Comparison of ENCODE assay signal across 2 cellular contexts in genomic region chr22:32830473-32830872, GRCh38.
A peak's percentile ranks its signal among the peaks of the same experiment; 100 is the strongest.
TF ChIP-seq lines count a peak whose summit lies in the region.

No MANE protein-coding gene starts in this region.

TF ChIP-seq in endothelial cell of umbilical vein, 7 proteins besides CTCF, POLR2A, EP300 and RAD21:
- TF ChIP-seq GATA2 (IDR thresholded peaks at IDR 0.05; ENCODE audit: insufficient read depth, insufficient read length, low read depth, low read length) (no peak), MYC (IDR thresholded peaks at IDR 0.05; ENCODE audit: low read depth, low read length) (no peak), MAX (IDR thresholded peaks at IDR 0.05; ENCODE audit: insufficient read depth, insufficient read length) (peak; percentile 13), EZH2 (IDR thresholded peaks at IDR 0.05; ENCODE audit: borderline replicate concordance, low read depth, low read length, severe bottlenecking) (no peak)

TF ChIP-seq in HepG2, 621 proteins besides CTCF, POLR2A, EP300 and RAD21:
- peak; percentile 77 for TF ChIP-seq RBM22 (optimal IDR thresholded peaks at IDR 0.05; ENCODE audit: low read length)
- TF ChIP-seq AHDC1 (CRISPR knock-in tag; IDR thresholded peaks at IDR 0.05; ENCODE audit: borderline replicate concordance) = no peak
- no peak for TF ChIP-seq THRA (CRISPR knock-in tag; IDR thresholded peaks at IDR 0.05; ENCODE audit: borderline replicate concordance)
- TF ChIP-seq MTERF4 (CRISPR knock-in tag; IDR thresholded peaks at IDR 0.05) = no peak
- TF ChIP-seq ZNF687 (CRISPR knock-in tag; IDR thresholded peaks at IDR 0.05) = peak; percentile 30; the same call in 1 of the 2 replicates
